In the genomic region with DNA sequence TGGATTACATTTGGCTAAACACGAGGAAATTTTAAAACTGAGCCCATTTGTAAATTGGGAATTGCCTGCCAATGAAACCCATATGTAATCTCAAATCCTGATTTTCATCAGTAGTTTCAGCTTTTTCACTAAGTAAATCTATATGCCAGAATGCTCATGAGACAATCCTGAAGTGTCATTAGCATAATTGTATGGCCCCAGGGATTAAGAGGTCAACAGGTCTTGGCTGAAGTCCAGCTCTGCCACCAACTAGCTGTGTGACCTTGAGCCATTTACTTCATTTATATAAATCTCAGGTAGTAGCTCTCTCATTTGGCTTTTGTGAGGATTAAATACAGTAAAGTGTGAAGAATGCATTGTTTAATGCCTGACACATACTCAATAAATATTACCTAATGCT, we compare ENCODE assay signal across 28 cellular contexts.
A peak's percentile ranks its signal among the peaks of the same experiment; 100 is the strongest.
DNase-seq lines count a peak whose midpoint lies in the region; TF ChIP-seq lines count a peak whose summit lies in the region.
"Had no signal": no experiment of that assay in that cellular context is flagged by ENCODE, and none has a peak within 500 bp of the region (broad histone marks: within the 10 kb centered on the region; RNA-seq: fewer than 3 reads in every experiment).

No MANE protein-coding gene starts in this region.

- no peaks in the 10 kb centered on the region for H3K9me3 ChIP-seq in A673 (ENCODE audit: low read depth, low read length, poor library complexity, severe bottlenecking)
- no peaks in the 10 kb centered on the region for H3K9me3 ChIP-seq in SJCRH30 (replicated peaks)
- H3K9me3 ChIP-seq: gastroesophageal sphincter, prostate gland, stomach had no signal

- DNase-seq in A673 (ENCODE audit: low spot score) (peak; percentile 53), DMS53 (lab: John Stamatoyannopoulos, UW) (peak; percentile 38), NCI-H1436 treated with DMSO at 0.1 percent for 48 hours (lab: John Stamatoyannopoulos, UW) (peak; percentile 53), SJCRH30 (peak; percentile 11 to 42), NOMO-1 (lab: John Stamatoyannopoulos, UW; ENCODE audit: unreplicated experiment in 2 of 2) (no peak), NCI-H446 treated with DMSO at 0.1 percent for 48 hours (lab: John Stamatoyannopoulos, UW) (no peak)
- DNase-seq in stimulated activated naive CD4-positive, alpha-beta T cell treated with Interleukin-2 at 50 U/mL for 16 hours (lab: John Stamatoyannopoulos, UW): no peak
- DNase-seq: ACHN; activated CD4-positive, alpha-beta T cell treated with anti-CD3 and anti-CD28 coated beads, Interleukin-2, amount 10 ng/mL, durations not matched to agents 7 days and 5 days; activated gamma-delta T cell; activated naive CD8-positive, alpha-beta T cell treated with anti-CD3 and anti-CD28 coated beads for 36 hours; activated T-cell treated with anti-CD3 and anti-CD28 coated beads, Interleukin-2, amount 50 U/mL, for 1 hour; aorta; CD8-positive, alpha-beta memory T cell; DMS79; HCEC 1CT; hypothalamus; Karpas-422; left cardiac atrium; naive thymus-derived CD8-positive, alpha-beta T cell; NCI-H1930; NCI-H345; nucleus accumbens; SHP77 treated with DMSO at 0.1 percent for 48 hours; stomach; T1000 had no signal

- BruUV-seq in A673 (replicated peaks; lab: Mats Ljungman, UMichigan): no TSS peak

- H3K27ac ChIP-seq in A673 (ENCODE audit: low read depth, low read length, poor library complexity, severe bottlenecking) (no peak overlapping the region), SJCRH30 (no peak overlapping the region)
- H3K27ac ChIP-seq: gastroesophageal sphincter, prostate gland, stomach had no signal

- POLR2A ChIA-PET in A673 (lab: Charles Lee; ENCODE audit: low non-redundant PET): interaction anchor here (0.7 kb wide), 1 partner anchor 190 kb away, joined by 4 read pairs; no protein-coding TSS in a partner anchor

- H3K27me3 ChIP-seq in A673 (replicated peaks; ENCODE audit: insufficient read depth, low read depth, low read length, poor library complexity) (no peaks in the 10 kb centered on the region), SJCRH30 (no peaks in the 10 kb centered on the region)
- H3K27me3 ChIP-seq: gastroesophageal sphincter, stomach had no signal

- no peak overlapping the region for H3K4me3 ChIP-seq in A673 (ENCODE audit: low read depth, low read length, poor library complexity, severe bottlenecking)
- H3K4me3 ChIP-seq in SJCRH30: no peak overlapping the region
- H3K4me3 ChIP-seq: gastroesophageal sphincter, prostate gland, stomach had no signal

- CTCF ChIA-PET in A673 (lab: Charles Lee): no interaction called here

- intact Hi-C loops in A673 (cut with micrococcal nuclease; ENCODE audit: unreplicated experiment): no loop called here

- peaks cover 4% of the 10 kb centered on the region for H3K4me1 ChIP-seq in A673 (ENCODE audit: insufficient read depth, low read length, poor library complexity, severe bottlenecking)
- no peaks in the 10 kb centered on the region for H3K4me1 ChIP-seq in SJCRH30
- H3K4me1 ChIP-seq: gastroesophageal sphincter, prostate gland, stomach had no signal

- H3K36me3 ChIP-seq in A673 (ENCODE audit: insufficient read depth, low read length, poor library complexity, severe bottlenecking) (no peaks in the 10 kb centered on the region), SJCRH30 (no peaks in the 10 kb centered on the region)
- H3K36me3 ChIP-seq: gastroesophageal sphincter, prostate gland, stomach had no signal

- no peak for TF ChIP-seq CTCF in A673 (conservative IDR thresholded peaks at IDR 0.05; ENCODE audit: low read depth, low read length)

Comparison
In these comparisons a context has a peak if more than half of its experiments do, and no peak if none do; other contexts are left out.
1. DNase-seq: peak in A673 (single experiment), DMS53 (single experiment), NCI-H1436 treated with DMSO at 0.1 percent for 48 hours (single experiment) and SJCRH30 (2 of 2); none in NOMO-1 (0 of 2), NCI-H446 treated with DMSO at 0.1 percent for 48 hours (single experiment) and stimulated activated naive CD4-positive, alpha-beta T cell treated with Interleukin-2 at 50 U/mL for 16 hours (single experiment).